9 cellular contexts compared by ENCODE assay signal in genomic region chr11:1693327-1694063, GRCh38. TPM values are rescaled to one million over a fixed set of nuclear protein-coding genes. Genes with fewer than 3 reads are reported as not detected.
A peak's percentile ranks its signal among the peaks of the same experiment; 100 is the strongest.
DNase-seq lines count a peak whose midpoint lies in the region; ATAC-seq and TF ChIP-seq lines count a peak whose summit lies in the region.
"Had no signal": no experiment of that assay in that cellular context is flagged by ENCODE, and none has a peak within 500 bp of the region (broad histone marks: within the 10 kb centered on the region; RNA-seq: fewer than 3 reads in every experiment).

No MANE protein-coding gene starts in this region.

- peaks cover 3% of the 10 kb centered on the region for H3K4me1 Mint-ChIP-seq in CD8-positive, alpha-beta T cell (ENCODE audit: low read depth)

- no peaks in the 10 kb centered on the region for H3K9me3 ChIP-seq in CD8-positive, alpha-beta T cell (ENCODE audit: low read length)
- no peaks in the 10 kb centered on the region for H3K9me3 ChIP-seq in PC-3 (ENCODE audit: low read length)

- peak; percentile 94 for TF ChIP-seq CTCF in CD8-positive, alpha-beta T cell (IDR thresholded peaks at IDR 0.05)
- peak; percentile 89 for TF ChIP-seq CTCF in PC-3 (conservative IDR thresholded peaks at IDR 0.05; ENCODE audit: low read depth, low read length)

- peak overlapping the region; percentile 69 for H3K9ac ChIP-seq in PC-3 (ENCODE audit: low read length)

- no peaks in the 10 kb centered on the region for H3F3A ChIP-seq in PC-3 (ENCODE audit: low read length, unreplicated experiment)

- DNase-seq in CD8-positive, alpha-beta T cell, result peak; percentile 33 to 84 (median 70)
- peak; percentile 26 for DNase-seq in HS-27A (ENCODE audit: low read depth)
- DNase-seq in PC-3, result peak; percentile 81
- DNase-seq in activated T-helper 1 cell treated with anti-CD3 and anti-CD28 coated beads, Interleukin-2, amount 50 U/mL, for 16 hours (ENCODE audit: low read depth in 1 of 2, low spot score in 1 of 2), result peak; percentile 57 to 59
- peak; percentile 61 for DNase-seq in fibroblast of gingiva (ENCODE audit: low read depth)
- DNase-seq in myocyte (ENCODE audit: low read depth), result peak; percentile 73
- DNase-seq in stimulated activated CD8-positive, alpha-beta memory T cell treated with anti-CD3 and anti-CD28 coated beads, Interleukin-4, amount 100 ng/mL, for 48 hours, result peak; percentile 89

- H3K4me3 Mint-ChIP-seq in CD8-positive, alpha-beta T cell, result peak overlapping the region; percentile 29

- no peaks in the 10 kb centered on the region for H3K9me2 ChIP-seq in PC-3 (replicated peaks; ENCODE audit: low read length)

- intact Hi-C loops in CD8-positive, alpha-beta T cell (cut with DNase I, micrococcal nuclease), result loop anchor here (1.0 to 5.0 kb wide), 7 partner anchors 41 to 458 kb away; no protein-coding TSS in a partner anchor
- intact Hi-C loops in PC-3 (cut with micrococcal nuclease), result loop anchor here (1.0 to 5.0 kb wide), 3 partner anchors 41 to 459 kb away; no protein-coding TSS in a partner anchor

- no peaks in the 10 kb centered on the region for H3K36me3 Mint-ChIP-seq in CD8-positive, alpha-beta T cell

- peaks cover 16% of the 10 kb centered on the region for H3K4me1 ChIP-seq in CD8-positive, alpha-beta T cell (ENCODE audit: insufficient read depth, low read length)
- peaks cover 7% of the 10 kb centered on the region; the same call in 1 of the 2 replicates for H3K4me1 ChIP-seq in PC-3 (ENCODE audit: insufficient read depth, low read length)

- POLR2A ChIA-PET in CD8-positive, alpha-beta T cell (lab: Charles Lee), result interaction anchor here (0.7 to 1.6 kb wide), 4 partner anchors 10 to 445 kb away, joined by 3 to 7 read pairs (median 3); partner anchors contain the start of gene LSP1
- POLR2A ChIA-PET in PC-3 (lab: Charles Lee; ENCODE audit: unreplicated experiment), result no interaction called here

- TSS peak; percentile 89 for BruUV-seq in PC-3 (replicated peaks; lab: Mats Ljungman, UMichigan)

- H3K4me2 ChIP-seq in PC-3 (ENCODE audit: low read length), result peak overlapping the region; percentile 89

- no peak overlapping the region for H3K27ac ChIP-seq in CD8-positive, alpha-beta T cell (ENCODE audit: low read depth, low read length)
- peak overlapping the region; percentile 31 for H3K27ac ChIP-seq in PC-3 (ENCODE audit: low read length)

- peak overlapping the region; percentile 98 for H2AFZ ChIP-seq in PC-3 (ENCODE audit: low read length)

- H3K27me3 Mint-ChIP-seq in CD8-positive, alpha-beta T cell (ENCODE audit: low read depth), result peaks cover 16% of the 10 kb centered on the region

- no peaks in the 10 kb centered on the region for H3K36me3 ChIP-seq in CD8-positive, alpha-beta T cell (ENCODE audit: insufficient read depth, low read length)
- H3K36me3 ChIP-seq in PC-3 (ENCODE audit: low read depth, low read length), result no peaks in the 10 kb centered on the region

- peak overlapping the region; percentile 57 for H3K4me3 ChIP-seq in CD8-positive, alpha-beta T cell (ENCODE audit: low read depth, low read length)
- H3K4me3 ChIP-seq in PC-3 (ENCODE audit: low read length), result peak overlapping the region; percentile 63

- no peaks in the 10 kb centered on the region for H3K9me3 Mint-ChIP-seq in CD8-positive, alpha-beta T cell

- CTCF ChIA-PET in CD8-positive, alpha-beta T cell (lab: Charles Lee), result interaction anchor here (0.6 to 7.8 kb wide), 77 partner anchors 8 to 1922 kb away, joined by 3 to 513 read pairs (median 6); partner anchors contain the start of genes H19, LSP1, PRR33 and SYT8
- CTCF ChIA-PET in PC-3 (lab: Charles Lee), result interaction anchor here (0.6 to 1.6 kb wide), 12 partner anchors 10 to 463 kb away, joined by 3 to 96 read pairs (median 4); partner anchors contain the start of gene SYT8

- peak; percentile 39 for ATAC-seq in CD8-positive, alpha-beta T cell
- ATAC-seq in PC-3 (peak; percentile 78), HG03457 (IDR thresholded peaks at IDR 0.05; ENCODE audit: unreplicated experiment) (no peak)

- no peaks in the 10 kb centered on the region for H3K79me2 ChIP-seq in PC-3 (ENCODE audit: low read length)

- no peak overlapping the region for H3K27ac Mint-ChIP-seq in CD8-positive, alpha-beta T cell

- no peaks in the 10 kb centered on the region for H4K20me1 ChIP-seq in PC-3 (ENCODE audit: low read length)

- H3K27me3 ChIP-seq in CD8-positive, alpha-beta T cell (ENCODE audit: insufficient read depth, low read length), result no peaks in the 10 kb centered on the region
- H3K27me3 ChIP-seq in PC-3 (ENCODE audit: low read length), result no peaks in the 10 kb centered on the region

RNA-seq across cellular contexts. Expression of gene KRTAP5-6, which starts 3.5 kb away (rescaled TPM):
- not detected for total RNA-seq in CD8-positive, alpha-beta T cell
- total RNA-seq in PC-3 (2014; rRNA removed), result not detected in 2 replicates
- total RNA-seq in myocyte, result not detected in 2 replicates
- not detected for polyA plus RNA-seq in myocyte (2012)
- total RNA-seq: activated CD8-positive, alpha-beta memory T cell treated with anti-CD3 and anti-CD28 coated beads for 36 hours had no signal

RNA-seq across cellular contexts. Expression of gene IFITM10, which starts 56.9 kb away (rescaled TPM):
- 1 to 10 TPM; 1.1 to 1.7 TPM for total RNA-seq in CD8-positive, alpha-beta T cell
- total RNA-seq in PC-3 (2014; rRNA removed) (0.58 and 1.4 TPM in 2 replicates), myocyte (3.9 and 8.2 TPM in 2 replicates)
- 42.0 TPM for polyA plus RNA-seq in myocyte (2012)

Comparison
In these comparisons a context has a peak if more than half of its experiments do, and no peak if none do; other contexts are left out.
1. DNase-seq: peak in every context shown above with its lines; median percentile 89 in stimulated activated CD8-positive, alpha-beta memory T cell treated with anti-CD3 and anti-CD28 coated beads, Interleukin-4, amount 100 ng/mL, for 48 hours; 81 in PC-3; 73 in myocyte; 70 in CD8-positive, alpha-beta T cell; 61 in fibroblast of gingiva; 58 in activated T-helper 1 cell treated with anti-CD3 and anti-CD28 coated beads, Interleukin-2, amount 50 U/mL, for 16 hours; 26 in HS-27A.